In the genomic region with DNA sequence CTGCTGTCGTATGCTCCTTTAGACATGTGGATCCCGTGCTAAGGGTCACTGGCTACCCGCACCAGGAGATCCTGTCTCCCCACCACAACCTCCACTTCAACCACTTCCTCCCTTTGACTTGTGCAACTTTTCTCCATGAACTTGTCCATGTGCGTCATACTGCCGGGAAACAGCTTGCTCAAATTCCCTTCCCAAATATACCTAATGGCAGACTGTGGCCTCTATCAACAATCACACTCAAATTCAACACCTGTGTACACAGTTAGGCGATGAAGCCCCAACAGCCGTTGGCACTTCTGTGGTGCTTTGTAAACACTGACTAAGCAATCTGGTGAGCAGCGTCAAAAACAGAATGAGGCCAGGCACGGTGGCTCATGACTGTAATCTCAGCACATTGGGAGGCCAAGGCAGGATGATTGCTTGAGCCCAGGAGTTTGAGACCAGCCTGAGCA, we compare ENCODE assay signal across 1 cellular context.
A peak's percentile ranks its signal among the peaks of the same experiment; 100 is the strongest.
TF ChIP-seq lines count a peak whose summit lies in the region.

No MANE protein-coding gene starts in this region.

TF ChIP-seq in HepG2, 621 proteins besides CTCF, POLR2A, EP300 and RAD21 (continued from another document):
- 0 out of 2 replicates have a peak, but pooled peaks have one; percentile 34 for TF ChIP-seq NR2F2 (IDR thresholded peaks at IDR 0.05; ENCODE audit: borderline replicate concordance, low read depth)
- TF ChIP-seq AKAP8 (CRISPR knock-in tag; IDR thresholded peaks at IDR 0.05): no peak
- no peak for TF ChIP-seq ARNTL (CRISPR knock-in tag; IDR thresholded peaks at IDR 0.05)
- TF ChIP-seq FOXJ3 (CRISPR knock-in tag; IDR thresholded peaks at IDR 0.05; ENCODE audit: borderline replicate concordance): no peak
- TF ChIP-seq ZNF589 (CRISPR knock-in tag; conservative IDR thresholded peaks at IDR 0.05): no peak
- peak; percentile 79; the same call in 1 of the 2 replicates for TF ChIP-seq ARID5B (CRISPR knock-in tag; IDR thresholded peaks at IDR 0.05)
- peak in 1 of 2 experiments; percentile 56; a peak in 1 of 4 replicates for TF ChIP-seq KLF16 (CRISPR knock-in tag; IDR thresholded peaks at IDR 0.05)
- TF ChIP-seq ZNF749 (CRISPR knock-in tag; IDR thresholded peaks at IDR 0.05; ENCODE audit: borderline replicate concordance): no peak
- TF ChIP-seq TFAP4 (IDR thresholded peaks at IDR 0.05; ENCODE audit: borderline replicate concordance, low read depth): peak; percentile 73; the same call in 1 of the 2 replicates
